1 cellular context compared by ENCODE assay signal in genomic region chr3:186570096-186570940, GRCh38.
A peak's percentile ranks its signal among the peaks of the same experiment; 100 is the strongest.
TF ChIP-seq lines count a peak whose summit lies in the region.

DNAJB11 (plus strand) TSS chr3:186570720; CDS start chr3:186570898, 178 bp downstream.

TF ChIP-seq in K562, 482 proteins besides CTCF, POLR2A, EP300 and RAD21 (continued from another document and continues in another):
- no peak for TF ChIP-seq ZNF407 (IDR thresholded peaks at IDR 0.05; ENCODE audit: low read depth)
- TF ChIP-seq TFAM (CRISPR knock-in tag; conservative IDR thresholded peaks at IDR 0.05) = no peak
- TF ChIP-seq KAT8 (IDR thresholded peaks at IDR 0.05; ENCODE audit: low read depth) = no peak
- no peak for TF ChIP-seq CBX5 (IDR thresholded peaks at IDR 0.05; ENCODE audit: borderline replicate concordance, low read depth)
- no peak for TF ChIP-seq PHB (CRISPR knock-in tag; IDR thresholded peaks at IDR 0.05)
- no peak for TF ChIP-seq NFE2 (IDR thresholded peaks at IDR 0.05; ENCODE audit: low read depth)
- TF ChIP-seq SRSF7 (optimal IDR thresholded peaks at IDR 0.05; ENCODE audit: low read depth, low read length) = no peak
- no peak for TF ChIP-seq ZNF354B (CRISPR knock-in tag; IDR thresholded peaks at IDR 0.05)
- no peak for TF ChIP-seq TFE3 (CRISPR knock-in tag; IDR thresholded peaks at IDR 0.05)
- TF ChIP-seq NCOA4 (IDR thresholded peaks at IDR 0.05; ENCODE audit: partially characterized antibody) = no peak
- no peak for TF ChIP-seq MEIS2 (IDR thresholded peaks at IDR 0.05; ENCODE audit: partially characterized antibody)
- no peak for TF ChIP-seq U2AF1 (optimal IDR thresholded peaks at IDR 0.05; ENCODE audit: low read depth, low read length)
- TF ChIP-seq XRCC3 (IDR thresholded peaks at IDR 0.05) = no peak
- TF ChIP-seq HNRNPH1 (optimal IDR thresholded peaks at IDR 0.05; ENCODE audit: low read depth, low read length) = no peak
- peak; percentile 71 for TF ChIP-seq SPI1 (IDR thresholded peaks at IDR 0.05; ENCODE audit: borderline replicate concordance, low read depth, low read length)
- peak; percentile 97 for TF ChIP-seq CEBPB (tag; IDR thresholded peaks at IDR 0.05)
- no peak for TF ChIP-seq CBFA2T3 (IDR thresholded peaks at IDR 0.05)
- peak; percentile 80 for TF ChIP-seq NEUROD1 (IDR thresholded peaks at IDR 0.05; ENCODE audit: borderline replicate concordance, low read depth, low read length, partially characterized antibody)
- TF ChIP-seq ZKSCAN8 (CRISPR knock-in tag; IDR thresholded peaks at IDR 0.05) = no peak
- TF ChIP-seq ZBED1 (IDR thresholded peaks at IDR 0.05) = no peak
- no peak for TF ChIP-seq POU5F1 (IDR thresholded peaks at IDR 0.05; ENCODE audit: borderline replicate concordance, low read depth, low read length, partially characterized antibody)
- no peak for TF ChIP-seq HNRNPUL1 (IDR thresholded peaks at IDR 0.05; ENCODE audit: low read length)
- no peak for TF ChIP-seq NR3C1 (CRISPR knock-in tag; IDR thresholded peaks at IDR 0.05)
- TF ChIP-seq SAP30 (IDR thresholded peaks at IDR 0.05; ENCODE audit: borderline replicate concordance, insufficient read depth, low read depth, low read length, poor library complexity, severe bottlenecking) = peak; percentile 90
- no peak for TF ChIP-seq SAFB (IDR thresholded peaks at IDR 0.05; ENCODE audit: borderline replicate concordance, low read depth, low read length)
- no peak for TF ChIP-seq SMAD4 (CRISPR knock-in tag; conservative IDR thresholded peaks at IDR 0.05)
- no peak for TF ChIP-seq ZNF75A (CRISPR knock-in tag; IDR thresholded peaks at IDR 0.05)
- 0 out of 2 replicates have a peak, but pooled peaks have one; percentile 36 for TF ChIP-seq CHCHD3 (CRISPR knock-in tag; IDR thresholded peaks at IDR 0.05)
- TF ChIP-seq ZNF79 (CRISPR knock-in tag; IDR thresholded peaks at IDR 0.05; ENCODE audit: low read depth) = no peak
- TF ChIP-seq KLF13 (tag; IDR thresholded peaks at IDR 0.05; ENCODE audit: borderline replicate concordance, low read depth) = no peak
- TF ChIP-seq ZMIZ1 (IDR thresholded peaks at IDR 0.05; ENCODE audit: low read depth in 2 of 2, low read length in 2 of 2) = no peak; a peak in 1 of 4 replicates
- no peak for TF ChIP-seq ZBTB8A (IDR thresholded peaks at IDR 0.05; ENCODE audit: partially characterized antibody)
- TF ChIP-seq HSF4 (CRISPR knock-in tag; IDR thresholded peaks at IDR 0.05; ENCODE audit: borderline replicate concordance) = no peak
- TF ChIP-seq ZNF639 (CRISPR knock-in tag; conservative IDR thresholded peaks at IDR 0.05 in 1 of 2, IDR thresholded peaks at IDR 0.05 in 1 of 2) = peak in 1 of 2 experiments; percentile 78; a peak in 2 of 4 replicates
- no peak for TF ChIP-seq ZKSCAN3 (CRISPR knock-in tag; IDR thresholded peaks at IDR 0.05)
- TF ChIP-seq SIX5 (IDR thresholded peaks at IDR 0.05; ENCODE audit: borderline replicate concordance in 1 of 2, insufficient read depth in 1 of 2, low read depth in 1 of 2, low read length in 2 of 2) = no peak
- no peak for TF ChIP-seq ZNF124 (CRISPR knock-in tag; IDR thresholded peaks at IDR 0.05)
- TF ChIP-seq TAF15 (IDR thresholded peaks at IDR 0.05; ENCODE audit: low read depth, low read length) = no peak
- TF ChIP-seq PBX2 (CRISPR knock-in tag; IDR thresholded peaks at IDR 0.05; ENCODE audit: low read depth) = no peak
- no peak for TF ChIP-seq PBX2 (tag; conservative IDR thresholded peaks at IDR 0.05; ENCODE audit: low read depth)
- TF ChIP-seq NR0B1 (IDR thresholded peaks at IDR 0.05; ENCODE audit: partially characterized antibody) = no peak
- TF ChIP-seq FOXA3 (CRISPR knock-in tag; conservative IDR thresholded peaks at IDR 0.05 in 1 of 2, IDR thresholded peaks at IDR 0.05 in 1 of 2) = peak in 1 of 2 experiments; percentile 67; a peak in 1 of 4 replicates
- TF ChIP-seq DIDO1 (tag; IDR thresholded peaks at IDR 0.05; ENCODE audit: low read depth) = peak; percentile 74
- no peak for TF ChIP-seq BACH1 (tag; IDR thresholded peaks at IDR 0.05)
- TF ChIP-seq CXXC5 (CRISPR knock-in tag; IDR thresholded peaks at IDR 0.05) = peak; percentile 88
- TF ChIP-seq ELF4 (CRISPR knock-in tag; IDR thresholded peaks at IDR 0.05) = no peak
